ENCODE assay signal across 27 cellular contexts in genomic region chr3:94965867-94966471, GRCh38.
"Had no signal": no experiment of that assay in that cellular context is flagged by ENCODE, and none has a peak within 500 bp of the region (broad histone marks: within the 10 kb centered on the region; RNA-seq: fewer than 3 reads in every experiment).

No MANE protein-coding gene starts in this region.

- H3K4me2 ChIP-seq: neural progenitor cell had no signal

- H3K9me3 ChIP-seq: gastrocnemius medialis, right atrium auricular region, testis, tibial artery had no signal

- H3K79me2 ChIP-seq: parathyroid adenoma had no signal

- H3K4me3 Mint-ChIP-seq: dendritic cell treated with granulocyte-macrophage colony-stimulating factor and Interleukin-4, amounts not matched to agents 40 ng/mL and 50 ng/mL, for 4 days; endodermal cell; mesothelial cell of epicardium; naive thymus-derived CD4-positive, alpha-beta T cell; nephron; neural progenitor cell; stimulated activated memory B cell treated with anti-CD40 and anti-IgM and Interleukin-4, amounts not matched to agents 10 μg/mL and 1 μg/mL and 100 μg/mL, for 72 hours; type B pancreatic cell had no signal

- H3K4me3 ChIP-seq: gastrocnemius medialis, neural progenitor cell, right atrium auricular region, skin epidermis, spleen, testis, tibial artery had no signal

- H3K27me3 ChIP-seq: gastrocnemius medialis, neural progenitor cell, right atrium auricular region, spleen, testis, tibial artery had no signal

- H3K4me1 ChIP-seq: gastrocnemius medialis, neural progenitor cell, parathyroid adenoma, right atrium auricular region, spleen, tibial artery had no signal

- H3K9me3 Mint-ChIP-seq: endodermal cell, type B pancreatic cell had no signal

- H3K27ac Mint-ChIP-seq: dendritic cell treated with granulocyte-macrophage colony-stimulating factor and Interleukin-4, amounts not matched to agents 40 ng/mL and 50 ng/mL, for 4 days; endodermal cell; mesothelial cell of epicardium; naive thymus-derived CD4-positive, alpha-beta T cell; nephron; neural progenitor cell; stimulated activated memory B cell treated with anti-CD40 and anti-IgM and Interleukin-4, amounts not matched to agents 10 μg/mL and 1 μg/mL and 100 μg/mL, for 72 hours; type B pancreatic cell had no signal

- H2AFZ ChIP-seq: neural progenitor cell, parathyroid adenoma had no signal

- DNase-seq: effector CD8-positive, alpha-beta T cell; endodermal cell; foreskin fibroblast; gastrocnemius medialis; head of caudate nucleus; mesenchymal stem cell; naive thymus-derived CD4-positive, alpha-beta T cell; spleen; stimulated activated CD4-positive, alpha-beta T cell treated with anti-CD3 and anti-CD28 coated beads, Interleukin-4, amount 100 ng/mL, for 4 hours; stimulated activated naive CD8-positive, alpha-beta T cell treated with anti-CD3 and anti-CD28 coated beads, Interleukin-15, Interleukin-2, amounts not matched to agents 100 U/mL and 50 U/mL, for 24 hours; substantia nigra; testis; tibial artery had no signal

- H3K36me3 Mint-ChIP-seq: naive thymus-derived CD4-positive, alpha-beta T cell; neural progenitor cell; stimulated activated memory B cell treated with anti-CD40 and anti-IgM and Interleukin-4, amounts not matched to agents 10 μg/mL and 1 μg/mL and 100 μg/mL, for 72 hours; type B pancreatic cell had no signal

- FAIRE-seq: keratinocyte had no signal

- ATAC-seq: esophagus mucosa; gastrocnemius medialis; left lobe of liver; naive thymus-derived CD4-positive, alpha-beta T cell; stimulated activated memory B cell treated with anti-CD40 and anti-IgM and Interleukin-4, amounts not matched to agents 10 μg/mL and 1 μg/mL and 100 μg/mL, for 72 hours; stimulated activated naive CD8-positive, alpha-beta T cell treated with anti-CD3 and anti-CD28 coated beads, Interleukin-15, Interleukin-2, amounts not matched to agents 100 U/mL and 50 U/mL, for 24 hours had no signal

- H3K27ac ChIP-seq: epithelial cell of prostate, gastrocnemius medialis, neural progenitor cell, parathyroid adenoma, right atrium auricular region, skin epidermis, spleen, tibial artery had no signal

- H3K36me3 ChIP-seq: gastrocnemius medialis, neural progenitor cell, right atrium auricular region, spleen, tibial artery had no signal

- H3K9ac ChIP-seq: neural progenitor cell, parathyroid adenoma had no signal

- H3K4me1 Mint-ChIP-seq: naive thymus-derived CD4-positive, alpha-beta T cell; nephron; neural progenitor cell; stimulated activated memory B cell treated with anti-CD40 and anti-IgM and Interleukin-4, amounts not matched to agents 10 μg/mL and 1 μg/mL and 100 μg/mL, for 72 hours had no signal

- H3K27me3 Mint-ChIP-seq: dendritic cell treated with granulocyte-macrophage colony-stimulating factor and Interleukin-4, amounts not matched to agents 40 ng/mL and 50 ng/mL, for 4 days; naive thymus-derived CD4-positive, alpha-beta T cell; progenitor cell of endocrine pancreas; stimulated activated memory B cell treated with anti-CD40 and anti-IgM and Interleukin-4, amounts not matched to agents 10 μg/mL and 1 μg/mL and 100 μg/mL, for 72 hours; type B pancreatic cell had no signal
